In the genomic region with DNA sequence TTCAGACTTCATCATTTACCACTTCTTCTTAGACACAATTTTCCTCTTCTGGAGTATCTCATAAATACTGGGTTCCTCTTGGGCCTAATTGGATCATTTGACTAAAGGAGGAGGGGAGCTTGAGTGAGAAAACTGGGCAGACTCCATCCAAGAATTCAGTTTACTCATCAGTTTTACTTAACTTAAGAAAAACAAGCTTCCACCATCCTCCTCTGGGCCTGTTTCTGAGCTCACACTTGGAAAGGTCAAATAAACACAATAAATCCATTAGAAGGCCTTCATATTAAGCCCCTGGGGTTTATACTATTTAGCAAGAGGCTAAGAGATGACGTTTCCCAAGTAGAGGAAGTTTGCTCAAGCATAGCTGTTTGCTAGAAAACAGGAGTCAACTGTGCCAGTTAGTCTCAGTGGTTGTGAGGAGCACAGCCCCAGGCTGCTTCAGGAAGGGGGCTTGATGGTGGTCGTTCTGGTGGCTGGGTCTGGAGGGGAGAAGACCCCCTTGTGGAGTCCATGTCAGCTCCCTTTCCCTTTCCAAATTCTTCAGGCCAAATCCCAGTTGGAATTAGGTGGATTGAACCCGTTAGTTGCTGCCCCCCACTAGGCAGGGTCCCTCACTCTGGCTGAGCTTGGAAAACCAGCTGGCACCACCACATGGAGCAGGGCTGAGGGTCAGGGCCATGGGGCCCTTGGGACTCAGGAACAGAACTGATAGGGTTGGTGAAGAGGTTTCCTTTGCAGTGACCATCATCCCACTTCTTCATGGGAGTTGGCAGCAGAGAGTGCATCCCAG, we compare ENCODE assay signal across 16 cellular contexts.
DNase-seq lines count a peak whose midpoint lies in the region; ATAC-seq and TF ChIP-seq lines count a peak whose summit lies in the region.
"Had no signal": no experiment of that assay in that cellular context is flagged by ENCODE, and none has a peak within 500 bp of the region (broad histone marks: within the 10 kb centered on the region; RNA-seq: fewer than 3 reads in every experiment).

No MANE protein-coding gene starts in this region.

- peak in 1 of 2 donors; percentile 51 for DNase-seq in heart right ventricle
- peak; percentile 0 for DNase-seq in neural progenitor cell (ENCODE audit: low spot score)
- no peak for DNase-seq in thoracic aorta (ENCODE audit: low spot score)
- DNase-seq in globus pallidus (ENCODE audit: low spot score): no peak
- no peak for DNase-seq in NCI-H510A treated with DMSO at 0.1 percent for 48 hours (lab: John Stamatoyannopoulos, UW)
- no peak for DNase-seq in NCI-H1694 treated with DMSO at 0.1 percent for 48 hours (lab: John Stamatoyannopoulos, UW)
- DNase-seq: activated CD4-positive, alpha-beta T cell treated with anti-CD3 and anti-CD28 coated beads, Interleukin-2, amount 10 ng/mL, durations not matched to agents 24 days and 14 days; activated T-cell treated with anti-CD3 and anti-CD28 coated beads, Interleukin-2, amount 50 U/mL, for 1 hour; adrenal gland; NCI-H146 had no signal

- no peak overlapping the region for H3K9ac ChIP-seq in neural progenitor cell
- H3K9ac ChIP-seq: BLaER1 treated with 17β-estradiol and CSF1 and Interleukin-3, amounts not matched to agents 10 nM and 100 nM had no signal

- H3K4me3 ChIP-seq in heart right ventricle: no peak overlapping the region
- no peak overlapping the region for H3K4me3 ChIP-seq in neural progenitor cell
- no peak overlapping the region for H3K4me3 ChIP-seq in thoracic aorta
- H3K4me3 ChIP-seq: adrenal gland; BLaER1 treated with 17β-estradiol and CSF1 and Interleukin-3, amounts not matched to agents 10 nM and 100 nM; K562 had no signal

- WGBS in adipose tissue, 3 donors: 26 to 61% (median 29%) methylated on average over 3 of the region's 3 CpGs
- 56 to 61% methylated on average over 3 of the region's 3 CpGs for WGBS in heart right ventricle, 2 donors

- H3K79me2 ChIP-seq in neural progenitor cell (ENCODE audit: low read depth): no peaks in the 10 kb centered on the region

- H3K4me3 Mint-ChIP-seq in neural progenitor cell: no peak overlapping the region
- H3K4me3 Mint-ChIP-seq: activated CD4-positive, alpha-beta T cell treated with anti-CD3 and anti-CD28 coated beads, Interleukin-2, amount 10 ng/mL, durations not matched to agents 24 days and 14 days; dendritic cell treated with granulocyte-macrophage colony-stimulating factor and Interleukin-4, amounts not matched to agents 40 ng/mL and 50 ng/mL, for 4 days; neural crest cell had no signal

- H3K27me3 Mint-ChIP-seq in neural progenitor cell (ENCODE audit: insufficient read depth, low read depth): no peaks in the 10 kb centered on the region

- peak overlapping the region; percentile 57 for H3K27ac Mint-ChIP-seq in neural progenitor cell
- H3K27ac Mint-ChIP-seq: activated CD4-positive, alpha-beta T cell treated with anti-CD3 and anti-CD28 coated beads, Interleukin-2, amount 10 ng/mL, durations not matched to agents 24 days and 14 days; dendritic cell treated with granulocyte-macrophage colony-stimulating factor and Interleukin-4, amounts not matched to agents 40 ng/mL and 50 ng/mL, for 4 days had no signal

- H3K9me3 ChIP-seq in heart right ventricle: peaks cover 0 to 14% (median 0%) of the 10 kb centered on the region in 11 donors
- H3K9me3 ChIP-seq in neural progenitor cell (ENCODE audit: low read depth): no peaks in the 10 kb centered on the region
- no peaks in the 10 kb centered on the region for H3K9me3 ChIP-seq in thoracic aorta
- H3K9me3 ChIP-seq: adrenal gland had no signal

- H2AFZ ChIP-seq in neural progenitor cell (replicated peaks): no peak overlapping the region

- intact Hi-C loops in heart right ventricle (cut with DNase I): no loop called here

- peaks cover 0 to 21% (median 10%) of the 10 kb centered on the region in 9 donors for H3K4me1 ChIP-seq in heart right ventricle
- H3K4me1 ChIP-seq in neural progenitor cell: no peaks in the 10 kb centered on the region
- peaks cover 3 to 33% of the 10 kb centered on the region in 2 donors for H3K4me1 ChIP-seq in thoracic aorta (ENCODE audit: control insufficient read depth in 1 of 2, low read depth in 2 of 2)
- H3K4me1 ChIP-seq: adrenal gland had no signal

- H3K4me1 Mint-ChIP-seq in neural progenitor cell: peaks cover 3% of the 10 kb centered on the region
- H3K4me1 Mint-ChIP-seq: activated CD4-positive, alpha-beta T cell treated with anti-CD3 and anti-CD28 coated beads, Interleukin-2, amount 10 ng/mL, durations not matched to agents 24 days and 14 days had no signal

- TF ChIP-seq CTCF in heart right ventricle (IDR thresholded peaks at IDR 0.05): no peak
- TF ChIP-seq CTCF in neural progenitor cell (IDR thresholded peaks at IDR 0.05): no peak
- TF ChIP-seq CTCF in thoracic aorta (IDR thresholded peaks at IDR 0.05): no peak

- H3K9me3 Mint-ChIP-seq in neural progenitor cell: peaks cover 30% of the 10 kb centered on the region
- H3K9me3 Mint-ChIP-seq: dendritic cell treated with granulocyte-macrophage colony-stimulating factor and Interleukin-4, amounts not matched to agents 40 ng/mL and 50 ng/mL, for 4 days had no signal

- no peaks in the 10 kb centered on the region for H4K20me1 ChIP-seq in neural progenitor cell (ENCODE audit: low read depth)
- H4K20me1 ChIP-seq: BLaER1 treated with 17β-estradiol and CSF1 and Interleukin-3, amounts not matched to agents 10 nM and 100 nM had no signal

- H3K27me3 ChIP-seq in heart right ventricle (no peaks in the 10 kb centered on the region), neural progenitor cell (no peaks in the 10 kb centered on the region), thoracic aorta (replicated peaks; ENCODE audit: insufficient read depth) (no peaks in the 10 kb centered on the region)
- H3K27me3 ChIP-seq: adrenal gland; BLaER1 treated with 17β-estradiol and CSF1 and Interleukin-3, amounts not matched to agents 10 nM and 100 nM had no signal

- ATAC-seq in heart right ventricle (peak; percentile 77 to 96 (median 90)), thoracic aorta (ENCODE audit: insufficient number of reproducible peaks, low FRiP score, low read depth) (peak; percentile 71), GM21737 (IDR thresholded peaks at IDR 0.05; ENCODE audit: unreplicated experiment) (no peak)

- no peaks in the 10 kb centered on the region for H3K36me3 ChIP-seq in heart right ventricle
- no peaks in the 10 kb centered on the region for H3K36me3 ChIP-seq in neural progenitor cell
- no peaks in the 10 kb centered on the region for H3K36me3 ChIP-seq in thoracic aorta
- H3K36me3 ChIP-seq: adrenal gland; BLaER1 treated with 17β-estradiol and CSF1 and Interleukin-3, amounts not matched to agents 10 nM and 100 nM had no signal

- no peaks in the 10 kb centered on the region for H3F3A ChIP-seq in neural progenitor cell (ENCODE audit: low read depth)

- H3K36me3 Mint-ChIP-seq in neural progenitor cell: peaks cover 19% of the 10 kb centered on the region

- H3K4me2 ChIP-seq in neural progenitor cell: no peak overlapping the region

- H3K27ac ChIP-seq in adipose tissue (ENCODE audit: low read depth, low read length) (peak overlapping the region; percentile 31), heart right ventricle (peak overlapping the region in 8 of 10 donors; percentile 15 to 74 (median 64)), neural progenitor cell (no peak overlapping the region), thoracic aorta (peak overlapping the region in 1 of 2 donors; percentile 16)
